In the genomic region with DNA sequence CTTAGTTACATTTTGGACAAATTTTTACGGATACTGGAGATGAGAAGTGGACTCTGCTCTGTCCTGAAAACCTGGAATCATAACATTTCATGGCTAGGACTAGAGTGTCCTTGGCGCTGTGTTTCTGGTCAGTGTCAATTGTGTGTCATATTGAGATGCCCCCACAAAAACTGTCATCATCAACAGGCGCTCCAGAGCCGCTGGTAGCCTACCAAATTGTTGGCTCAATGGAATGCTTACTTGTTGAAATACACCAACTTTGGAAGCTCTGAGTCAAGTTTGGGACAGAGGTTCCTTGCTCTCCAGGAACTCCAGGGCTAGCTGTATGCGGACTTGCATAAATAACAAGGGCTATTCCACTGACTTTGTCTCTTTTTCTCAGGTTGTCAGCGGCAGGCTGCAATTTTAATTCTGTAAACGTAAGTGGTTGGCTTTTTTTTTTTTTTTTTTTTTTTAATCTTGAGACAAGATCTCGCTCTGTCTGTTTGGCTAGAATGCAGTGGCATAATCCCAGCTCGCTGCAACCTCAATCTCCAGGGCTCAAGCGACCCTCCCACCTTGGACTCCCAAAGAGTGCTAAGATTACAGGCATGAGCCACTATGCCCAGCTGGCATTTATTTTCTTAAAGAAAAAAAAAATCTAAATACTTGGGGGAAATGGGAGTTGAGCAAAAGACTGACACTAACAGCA, we compare ENCODE assay signal across 9 cellular contexts. TPM values are rescaled to one million over a fixed set of nuclear protein-coding genes. Genes with fewer than 3 reads are reported as not detected.
A peak's percentile ranks its signal among the peaks of the same experiment; 100 is the strongest.
DNase-seq lines count a peak whose midpoint lies in the region; ATAC-seq, FAIRE-seq and TF ChIP-seq lines count a peak whose summit lies in the region.
"Had no signal": no experiment of that assay in that cellular context is flagged by ENCODE, and none has a peak within 500 bp of the region (broad histone marks: within the 10 kb centered on the region; RNA-seq: fewer than 3 reads in every experiment).

No MANE protein-coding gene starts in this region.

- TF ChIP-seq POLR2A in H54 (IDR thresholded peaks at IDR 0.05; ENCODE audit: low read depth, low read length): no peak

- peaks cover 22% of the 10 kb centered on the region for H3K4me1 Mint-ChIP-seq in CD4-positive, alpha-beta T cell (ENCODE audit: low read depth)
- peaks cover 12 to 34% of the 10 kb centered on the region in 2 donors for H3K4me1 Mint-ChIP-seq in natural killer cell

- no peak for TF ChIP-seq CTCF in CD4-positive, alpha-beta T cell (IDR thresholded peaks at IDR 0.05)
- TF ChIP-seq CTCF in epithelial cell of proximal tubule (conservative IDR thresholded peaks at IDR 0.05; ENCODE audit: low read depth, low read length) (no peak), natural killer cell (IDR thresholded peaks at IDR 0.05) (no peak)

- H3K27ac Mint-ChIP-seq in CD4-positive, alpha-beta T cell: peak overlapping the region; percentile 75
- H3K27ac Mint-ChIP-seq in natural killer cell: peak overlapping the region; percentile 79 to 90

- peak overlapping the region; percentile 68 for H3K4me3 ChIP-seq in epithelial cell of proximal tubule (ENCODE audit: low read depth, low read length)

- H3K27me3 Mint-ChIP-seq in CD4-positive, alpha-beta T cell: peaks cover 29% of the 10 kb centered on the region
- H3K27me3 Mint-ChIP-seq in natural killer cell (ENCODE audit: low read depth in 2 of 2): peaks cover 10 to 12% of the 10 kb centered on the region in 2 donors

- CTCF ChIA-PET in CD4-positive, alpha-beta T cell (lab: Charles Lee): interaction anchor here (0.7 kb wide), 1 partner anchor 57 kb away, joined by 3 read pairs; no protein-coding TSS in a partner anchor

- H3K36me3 Mint-ChIP-seq in CD4-positive, alpha-beta T cell (ENCODE audit: low read depth): no peaks in the 10 kb centered on the region
- no peaks in the 10 kb centered on the region for H3K36me3 Mint-ChIP-seq in natural killer cell

- intact Hi-C loops in CD4-positive, alpha-beta T cell (cut with DNase I, micrococcal nuclease): no loop called here
- intact Hi-C loops in natural killer cell (cut with micrococcal nuclease): loop anchor here (2.0 to 5.0 kb wide), 2 partner anchors 68 to 241 kb away; a partner anchor contains a TSS

- POLR2A ChIA-PET in CD4-positive, alpha-beta T cell (lab: Charles Lee): interaction anchor here (1.2 to 2.0 kb wide), 5 partner anchors 15 to 160 kb away, joined by 3 to 8 read pairs (median 6); no protein-coding TSS in a partner anchor

- H3K27ac ChIP-seq in CD4-positive, alpha-beta T cell (ENCODE audit: low read depth, low read length): peak overlapping the region; percentile 22

- no peaks in the 10 kb centered on the region for H3K9me3 ChIP-seq in CD4-positive, alpha-beta T cell (ENCODE audit: control insufficient read depth, low read length)

- H3K4me3 Mint-ChIP-seq in CD4-positive, alpha-beta T cell: peak overlapping the region; percentile 89
- H3K4me3 Mint-ChIP-seq in natural killer cell: peak overlapping the region; percentile 95

- no peak for FAIRE-seq in H54 (lab: Jason Lieb, UNC)
- FAIRE-seq: endothelial cell of umbilical vein had no signal

- peaks cover 19% of the 10 kb centered on the region for H3K27me3 ChIP-seq in CD4-positive, alpha-beta T cell (ENCODE audit: control insufficient read depth, insufficient read depth, low read length)

- DNase-seq in CD4-positive, alpha-beta T cell: no peak
- DNase-seq in OCI-M1 (lab: John Stamatoyannopoulos, UW) (peak; percentile 76), epithelial cell of proximal tubule (ENCODE audit: low read depth) (no peak), natural killer cell (no peak), UCSD-AML1 (lab: John Stamatoyannopoulos, UW; ENCODE audit: unreplicated experiment) (no peak), H54 (ENCODE audit: insufficient read length, low spot score) (no peak), OCI-M2 (lab: John Stamatoyannopoulos, UW; ENCODE audit: unreplicated experiment) (no peak)

- no peaks in the 10 kb centered on the region for H3K9me3 Mint-ChIP-seq in CD4-positive, alpha-beta T cell
- no peaks in the 10 kb centered on the region for H3K9me3 Mint-ChIP-seq in natural killer cell

- ATAC-seq in CD4-positive, alpha-beta T cell (ENCODE audit: poor library complexity): no peak
- ATAC-seq in natural killer cell: peak in 2 of 3 donors; percentile 5 to 11
- ATAC-seq in HG02759 (IDR thresholded peaks at IDR 0.05; ENCODE audit: unreplicated experiment): no peak

RNA-seq across cellular contexts. Expression of a gene that starts 0.9 kb away (rescaled TPM):
- 10 to 100 TPM in 1 of 2 experiments, 1 to 10 TPM in 1; 9.3 to 10.4 TPM for total RNA-seq in CD4-positive, alpha-beta T cell
- 2.8 and 3.8 TPM in 2 replicates for total RNA-seq in epithelial cell of proximal tubule
- 10 to 100 TPM in 2 of 3 donors, 1 to 10 TPM in 1; 2.2 to 26.7 (median 12.0) TPM for total RNA-seq in natural killer cell
- total RNA-seq: endothelial cell of umbilical vein had no signal

Comparison
In these comparisons a context has a peak if more than half of its experiments do, and no peak if none do; other contexts are left out.
1. ATAC-seq: peak in natural killer cell (2 of 3); none in CD4-positive, alpha-beta T cell (single experiment) and HG02759 (single experiment).